10 cellular contexts compared by ENCODE assay signal in the genomic region with DNA sequence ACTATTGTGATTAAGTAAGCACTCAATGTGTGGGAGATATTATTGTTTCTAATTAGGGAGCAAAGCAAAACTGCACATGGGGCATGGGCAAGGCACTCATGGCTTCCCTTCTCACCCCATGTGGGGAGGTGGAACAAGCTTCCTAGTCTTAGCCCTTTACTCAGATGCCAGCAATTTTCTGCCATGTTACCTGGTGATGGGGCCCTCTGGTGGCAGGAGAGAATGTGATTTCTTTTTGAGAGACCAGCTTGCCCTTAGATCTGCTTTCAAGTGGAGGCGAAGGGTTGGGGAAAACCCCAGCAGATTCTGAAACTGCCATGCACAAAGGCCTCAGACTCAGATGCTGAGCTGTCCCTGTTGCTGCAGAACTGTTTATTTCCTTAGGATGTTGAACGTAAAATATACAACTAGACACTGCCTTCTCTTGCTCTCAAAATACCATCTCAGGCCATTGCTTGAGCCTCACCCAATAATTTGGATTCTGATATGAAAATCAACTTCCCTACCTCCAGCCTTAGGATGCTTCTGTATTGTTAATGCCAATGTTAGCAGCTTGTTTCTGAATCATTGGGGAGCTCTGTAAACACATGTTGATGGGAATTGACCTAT.
DNase-seq lines count a peak whose midpoint lies in the region; ATAC-seq and TF ChIP-seq lines count a peak whose summit lies in the region.
"Had no signal": no experiment of that assay in that cellular context is flagged by ENCODE, and none has a peak within 500 bp of the region (broad histone marks: within the 10 kb centered on the region; RNA-seq: fewer than 3 reads in every experiment).

No MANE protein-coding gene starts in this region.

- no peak overlapping the region for H3K27ac Mint-ChIP-seq in T-helper 17 cell

- H3K27me3 Mint-ChIP-seq in T-helper 17 cell, result no peaks in the 10 kb centered on the region

- peak; percentile 99 for ATAC-seq in T-helper 17 cell
- ATAC-seq in left lobe of liver, result peak; percentile 83

- peaks cover 10% of the 10 kb centered on the region for H3K4me1 Mint-ChIP-seq in T-helper 17 cell

- no peak overlapping the region for H3K4me3 ChIP-seq in HAP-1
- H3K4me3 ChIP-seq in astrocyte of the cerebellum (ENCODE audit: low read depth, low read length), result no peak overlapping the region
- H3K4me3 ChIP-seq: BLaER1 had no signal

- in situ Hi-C loops in HAP-1 (cut with MboI; ENCODE audit: low sequenced_read_pairs) (loop anchor here (10.0 kb wide), 1 partner anchor 1307 kb away; no protein-coding TSS in a partner anchor), astrocyte of the cerebellum (cut with HindIII; ENCODE audit: low sequenced_read_pairs) (no loop called here)

- no peaks in the 10 kb centered on the region; the same call in 1 of the 2 replicates for H3K27me3 ChIP-seq in HAP-1 (ENCODE audit: low read depth)
- H3K27me3 ChIP-seq: BLaER1 had no signal

- H3K4me1 ChIP-seq in HAP-1, result no peaks in the 10 kb centered on the region
- H3K4me1 ChIP-seq: parathyroid adenoma had no signal

- H3K9me3 ChIP-seq in HAP-1 (no peaks in the 10 kb centered on the region), T-helper 17 cell (ENCODE audit: control insufficient read depth, low read length, poor library complexity, severe bottlenecking) (no peaks in the 10 kb centered on the region)
- H3K9me3 ChIP-seq: BLaER1 had no signal

- H3K4me3 Mint-ChIP-seq in T-helper 17 cell, result no peak overlapping the region

- H3K36me3 ChIP-seq in HAP-1 (replicated peaks), result no peaks in the 10 kb centered on the region
- H3K36me3 ChIP-seq: BLaER1 had no signal

- peak; percentile 53 for TF ChIP-seq CTCF in astrocyte of the cerebellum (IDR thresholded peaks at IDR 0.05; ENCODE audit: low read depth, low read length, missing control alignments)

- DNase-seq in NCI-H187 (lab: John Stamatoyannopoulos, UW) (peak; percentile 4 to 40), NCI-H187 treated with DMSO at 0.1 percent for 48 hours (lab: John Stamatoyannopoulos, UW) (no peak), HAP-1 (ENCODE audit: low spot score in 2 of 2) (peak; percentile 45 to 72), M059J (ENCODE audit: low read depth) (peak; percentile 75), T-helper 17 cell (peak; percentile 26 to 65 (median 40)), astrocyte of the cerebellum (ENCODE audit: low read depth) (peak; percentile 19), left lobe of liver (ENCODE audit: low spot score) (peak; percentile 47)
- peak; percentile 35 to 41 for DNase-seq in stimulated activated CD8-positive, alpha-beta memory T cell treated with anti-CD3 and anti-CD28 coated beads, Interleukin-2, amount 100 ng/mL, for 1 hour (ENCODE audit: low read depth in 2 of 2)

- H3K36me3 Mint-ChIP-seq in T-helper 17 cell (ENCODE audit: low read depth), result peaks cover 2% of the 10 kb centered on the region
